8 cellular contexts compared by ENCODE assay signal in the genomic region with DNA sequence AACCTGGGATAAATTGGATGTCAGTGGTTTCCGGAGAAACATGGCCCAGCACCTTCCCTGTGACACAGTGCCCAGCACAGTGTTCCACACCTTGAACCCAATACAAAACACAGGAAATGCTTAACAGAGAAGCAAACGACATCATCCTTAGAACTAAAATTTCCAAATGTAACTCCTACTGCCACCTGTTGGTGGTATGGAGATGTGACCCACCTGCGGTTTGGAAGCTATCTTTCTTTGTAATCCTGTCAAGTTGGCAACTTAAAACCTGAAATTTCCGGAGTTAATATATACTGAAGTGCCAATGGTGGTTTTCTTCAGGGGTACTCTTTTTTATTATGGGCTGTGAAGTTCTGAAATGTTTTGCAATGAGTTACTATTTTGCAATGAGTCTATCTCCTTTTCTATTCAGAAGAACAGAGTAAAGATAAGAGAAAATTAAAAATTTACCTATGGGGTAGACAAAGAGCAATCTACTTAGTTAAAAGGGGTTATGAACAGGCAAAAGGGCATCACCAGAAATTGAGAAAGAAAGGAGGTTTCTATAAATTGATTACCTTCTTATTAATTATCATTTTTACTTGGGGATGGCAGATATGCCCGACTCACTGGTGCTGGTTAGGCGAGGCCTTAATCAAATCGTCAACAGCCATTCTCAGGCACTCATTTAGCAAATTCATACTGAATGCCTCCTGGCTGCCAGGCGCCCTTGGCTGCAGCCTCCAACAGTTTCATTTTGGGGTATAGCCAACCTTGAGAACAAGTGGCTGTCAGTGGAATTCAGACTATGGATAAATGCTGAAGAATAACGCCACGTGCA.
DNase-seq lines count a peak whose midpoint lies in the region; ATAC-seq and TF ChIP-seq lines count a peak whose summit lies in the region.

No MANE protein-coding gene starts in this region.

- H4K20me1 ChIP-seq in neural cell (ENCODE audit: insufficient read depth): no peaks in the 10 kb centered on the region

- TF ChIP-seq POLR2A in body of pancreas (IDR thresholded peaks at IDR 0.05): no peak

- no peaks in the 10 kb centered on the region for H3F3A ChIP-seq in neural cell (ENCODE audit: insufficient read depth, low read length, poor library complexity, severe bottlenecking)

- DNase-seq in SIG-M5 treated with dmso at 0.1 percent for 504 hours (lab: John Stamatoyannopoulos, UW; ENCODE audit: unreplicated experiment): peak; percentile 61
- DNase-seq in SIG-M5 (lab: John Stamatoyannopoulos, UW): no peak
- DNase-seq in NCI-H1105 treated with DMSO at 0.1 percent for 48 hours (lab: John Stamatoyannopoulos, UW): peak; percentile 61
- DNase-seq in body of pancreas: peak; percentile 12 to 34 (median 24)
- no peak for DNase-seq in NCI-H226
- no peak for DNase-seq in 8988T

- no peak overlapping the region for H3K9ac ChIP-seq in neural cell (ENCODE audit: low read length)

- H3K36me3 ChIP-seq in body of pancreas (replicated peaks in 1 of 2; ENCODE audit: insufficient read depth in 1 of 2, low read depth in 2 of 2) (no peaks in the 10 kb centered on the region), neural cell (ENCODE audit: insufficient read depth, low read length) (no peaks in the 10 kb centered on the region)

- no peak overlapping the region for H3K4me2 ChIP-seq in neural cell (ENCODE audit: low read length)

- H3K9me3 ChIP-seq in body of pancreas (no peaks in the 10 kb centered on the region), neural cell (ENCODE audit: low read length) (no peaks in the 10 kb centered on the region)

- 25 to 26% methylated on average over 10 of the region's 10 CpGs for WGBS in body of pancreas, 2 donors

- intact Hi-C loops in body of pancreas (cut with DNase I): no loop called here

- H3K79me2 ChIP-seq in neural cell (replicated peaks; ENCODE audit: insufficient read depth, low read length): no peaks in the 10 kb centered on the region

- peak; percentile 55 to 65 (median 61) for TF ChIP-seq CTCF in body of pancreas (IDR thresholded peaks at IDR 0.05)
- TF ChIP-seq CTCF in neural cell (IDR thresholded peaks at IDR 0.05; ENCODE audit: poor library complexity, severe bottlenecking): peak; percentile 64

- H3K4me3 ChIP-seq in body of pancreas: no peak overlapping the region
- H3K4me3 ChIP-seq in neural cell (ENCODE audit: low read length): no peak overlapping the region

- TF ChIP-seq RAD21 in neural cell (conservative IDR thresholded peaks at IDR 0.05): peak; percentile 65

- no peak for TF ChIP-seq EP300 in neural cell (conservative IDR thresholded peaks at IDR 0.05; ENCODE audit: poor library complexity, severe bottlenecking)

- H3K4me1 ChIP-seq in body of pancreas: peaks cover 14% of the 10 kb centered on the region

- no peak overlapping the region for H3K27ac ChIP-seq in body of pancreas
- no peak overlapping the region for H3K27ac ChIP-seq in neural cell (ENCODE audit: low read length)

- H2AFZ ChIP-seq in neural cell (ENCODE audit: low read depth, low read length): no peak overlapping the region

- no peaks in the 10 kb centered on the region for H3K27me3 ChIP-seq in body of pancreas
- H3K27me3 ChIP-seq in neural cell (ENCODE audit: insufficient read depth, low read depth, low read length): no peaks in the 10 kb centered on the region

- ATAC-seq in body of pancreas: no peak
- ATAC-seq in HG03196 (IDR thresholded peaks at IDR 0.05; ENCODE audit: unreplicated experiment): no peak

- H3K9me2 ChIP-seq in neural cell (ENCODE audit: insufficient read depth, low read length): no peaks in the 10 kb centered on the region

TF ChIP-seq in neural cell, 6 proteins besides CTCF, POLR2A, EP300 and RAD21:
- TF ChIP-seq EZH2 (IDR thresholded peaks at IDR 0.05; ENCODE audit: borderline replicate concordance, insufficient read depth, low read length, poor library complexity, severe bottlenecking): no peak
- TF ChIP-seq SMC3 (conservative IDR thresholded peaks at IDR 0.05; ENCODE audit: poor library complexity): peak; percentile 68

Comparison
In these comparisons a context has a peak if more than half of its experiments do, and no peak if none do; other contexts are left out.
1. DNase-seq: peak in SIG-M5 treated with dmso at 0.1 percent for 504 hours (single experiment), NCI-H1105 treated with DMSO at 0.1 percent for 48 hours (single experiment) and body of pancreas (4 of 4); none in SIG-M5 (single experiment), NCI-H226 (single experiment) and 8988T (single experiment).